ENCODE assay signal across 1 cellular context in the genomic region with DNA sequence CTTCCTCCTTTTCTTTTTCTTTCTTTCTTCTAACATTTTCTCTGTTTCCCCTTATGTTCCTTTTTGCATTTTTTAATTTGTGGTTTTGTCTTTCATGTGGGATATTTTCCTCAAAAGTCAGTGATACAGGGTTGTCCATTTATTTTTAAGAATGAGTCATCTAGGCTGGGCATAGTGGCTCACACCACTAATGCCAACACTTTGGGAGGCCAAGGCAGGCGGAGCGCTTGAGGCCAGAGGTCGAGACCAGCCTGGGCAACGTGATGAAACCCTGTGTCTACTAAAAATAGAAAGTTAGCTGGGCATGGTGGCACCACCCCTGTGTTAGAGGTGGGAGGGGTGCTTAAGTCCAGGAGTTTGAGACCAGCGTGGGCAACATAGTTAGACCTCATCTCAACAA.
TF ChIP-seq lines count a peak whose summit lies in the region.

No MANE protein-coding gene starts in this region.

TF ChIP-seq in HepG2, 621 proteins besides CTCF, POLR2A, EP300 and RAD21:
- TF ChIP-seq PAXIP1 (CRISPR knock-in tag; conservative IDR thresholded peaks at IDR 0.05), result no peak
- no peak for TF ChIP-seq ZBTB7A (CRISPR knock-in tag; IDR thresholded peaks at IDR 0.05)
- no peak for TF ChIP-seq ZNF678 (CRISPR knock-in tag; IDR thresholded peaks at IDR 0.05)
- TF ChIP-seq ZFP82 (CRISPR knock-in tag; IDR thresholded peaks at IDR 0.05; ENCODE audit: borderline replicate concordance), result no peak
- TF ChIP-seq ZNF549 (CRISPR knock-in tag; IDR thresholded peaks at IDR 0.05), result no peak
- TF ChIP-seq SP5 (CRISPR knock-in tag; IDR thresholded peaks at IDR 0.05; ENCODE audit: borderline replicate concordance, low read depth), result no peak
- TF ChIP-seq ZFY (CRISPR knock-in tag; IDR thresholded peaks at IDR 0.05), result no peak
TF ChIP-seq in HepG2: peak in this region for 0.
